ENCODE assay signal across 8 cellular contexts in genomic region chr15:85667491-85668424, GRCh38.
DNase-seq lines count a peak whose midpoint lies in the region; ATAC-seq, FAIRE-seq and TF ChIP-seq lines count a peak whose summit lies in the region.

No MANE protein-coding gene starts in this region.

- H3K4me3 Mint-ChIP-seq in activated T-cell treated with anti-CD3 and anti-CD28 coated beads, Interleukin-2, amount 50 U/mL, for 4 hours = peak overlapping the region; percentile 10

- H3K36me3 ChIP-seq in MG63 (peaks cover 38% of the 10 kb centered on the region), rectal smooth muscle tissue (ENCODE audit: control insufficient read depth, insufficient read depth, low read length) (peaks cover 16% of the 10 kb centered on the region)

- peaks cover 30% of the 10 kb centered on the region for H3K4me1 Mint-ChIP-seq in activated T-cell treated with anti-CD3 and anti-CD28 coated beads, Interleukin-2, amount 50 U/mL, for 4 hours (ENCODE audit: low read depth)

- peak overlapping the region; percentile 93 for H3K27ac ChIP-seq in rectal smooth muscle tissue (ENCODE audit: low read depth, low read length)

- no peak overlapping the region for H3K9ac ChIP-seq in rectal smooth muscle tissue (ENCODE audit: low read length)

- H3K9me3 ChIP-seq in MG63 = no peaks in the 10 kb centered on the region

- no peaks in the 10 kb centered on the region for H3K27me3 Mint-ChIP-seq in activated T-cell treated with anti-CD3 and anti-CD28 coated beads, Interleukin-2, amount 50 U/mL, for 4 hours (ENCODE audit: low read depth)

- no peak for TF ChIP-seq POLR2A in H54 (IDR thresholded peaks at IDR 0.05; ENCODE audit: low read depth, low read length)

- no peaks in the 10 kb centered on the region for H3K9me3 Mint-ChIP-seq in activated T-cell treated with anti-CD3 and anti-CD28 coated beads, Interleukin-2, amount 50 U/mL, for 4 hours

- no peak for TF ChIP-seq CTCF in foreskin fibroblast (IDR thresholded peaks at IDR 0.05; ENCODE audit: low read depth, low read length)

- peak; percentile 33 for DNase-seq in H54 (ENCODE audit: insufficient read length, low spot score)
- peak; percentile 71 for DNase-seq in MG63
- peak; percentile 37 for DNase-seq in activated T-cell treated with anti-CD3 and anti-CD28 coated beads, Interleukin-2, amount 50 U/mL, for 4 hours
- peak; percentile 95 to 96 for DNase-seq in foreskin fibroblast
- DNase-seq in NCI-H69 (lab: John Stamatoyannopoulos, UW) = no peak
- DNase-seq in NCI-H1436 (lab: John Stamatoyannopoulos, UW) = no peak

- ATAC-seq in GM18498 (IDR thresholded peaks at IDR 0.05; ENCODE audit: unreplicated experiment) = peak; percentile 92
- peak; percentile 97 to 98 for ATAC-seq in activated T-cell treated with anti-CD3 and anti-CD28 coated beads, Interleukin-2, amount 50 U/mL, for 4 hours

- H3K4me3 ChIP-seq in MG63 = no peak overlapping the region
- H3K4me3 ChIP-seq in foreskin fibroblast (ENCODE audit: low read depth in 1 of 2, low read length in 2 of 2) = no peak overlapping the region
- no peak overlapping the region for H3K4me3 ChIP-seq in rectal smooth muscle tissue (ENCODE audit: low read length)

- H3K27me3 ChIP-seq in MG63 (no peaks in the 10 kb centered on the region), rectal smooth muscle tissue (ENCODE audit: control insufficient read depth, insufficient read depth, low read length) (no peaks in the 10 kb centered on the region)

- peaks cover 62% of the 10 kb centered on the region for H3K36me3 Mint-ChIP-seq in activated T-cell treated with anti-CD3 and anti-CD28 coated beads, Interleukin-2, amount 50 U/mL, for 4 hours (ENCODE audit: insufficient read depth)

- peaks cover 29% of the 10 kb centered on the region for H3K4me1 ChIP-seq in rectal smooth muscle tissue (ENCODE audit: control insufficient read depth, insufficient read depth, low read length)

- FAIRE-seq in H54 (lab: Jason Lieb, UNC) = peak; percentile 96

Comparison
In these comparisons a context has a peak if more than half of its experiments do, and no peak if none do; other contexts are left out.
1. DNase-seq: peak in H54 (single experiment), MG63 (single experiment), activated T-cell treated with anti-CD3 and anti-CD28 coated beads, Interleukin-2, amount 50 U/mL, for 4 hours (single experiment) and foreskin fibroblast (2 of 2); none in NCI-H69 (single experiment) and NCI-H1436 (single experiment).